In genomic region chr1:52404975-52405338, GRCh38 we compare ENCODE assay signal across 7 cellular contexts. TPM values are rescaled to one million over a fixed set of nuclear protein-coding genes. Genes with fewer than 3 reads are reported as not detected.
DNase-seq lines count a peak whose midpoint lies in the region; ATAC-seq and TF ChIP-seq lines count a peak whose summit lies in the region.

No MANE protein-coding gene starts in this region.

- H3K9ac ChIP-seq in iPS-18a (ENCODE audit: low read length), result peak overlapping the region; percentile 98

- no peak for TF ChIP-seq CTCF in HL-60 (IDR thresholded peaks at IDR 0.05; ENCODE audit: insufficient read depth, low read length)

- H3K36me3 Mint-ChIP-seq in activated naive CD4-positive, alpha-beta T cell treated with anti-CD3 and anti-CD28 coated beads, Interleukin-2, amount 50 U/mL, for 72 hours, result peaks cover 60% of the 10 kb centered on the region in 2 donors

- no peaks in the 10 kb centered on the region for H3K27me3 Mint-ChIP-seq in stimulated activated naive CD8-positive, alpha-beta T cell treated with anti-CD3 and anti-CD28 coated beads, Interleukin-15, amount 100 ng/mL, for 72 hours

- peak overlapping the region; percentile 90 to 100 for H3K27ac Mint-ChIP-seq in activated naive CD4-positive, alpha-beta T cell treated with anti-CD3 and anti-CD28 coated beads, Interleukin-2, amount 50 U/mL, for 72 hours
- H3K27ac Mint-ChIP-seq in stimulated activated naive CD8-positive, alpha-beta T cell treated with anti-CD3 and anti-CD28 coated beads, Interleukin-15, amount 100 ng/mL, for 72 hours, result peak overlapping the region; percentile 98 to 99

- no peak for ATAC-seq in activated naive CD4-positive, alpha-beta T cell treated with anti-CD3 and anti-CD28 coated beads, Interleukin-2, amount 50 U/mL, for 72 hours
- ATAC-seq in stimulated activated naive CD8-positive, alpha-beta T cell treated with anti-CD3 and anti-CD28 coated beads, Interleukin-15, amount 100 ng/mL, for 72 hours, result no peak
- ATAC-seq in GM21786 (IDR thresholded peaks at IDR 0.05; ENCODE audit: unreplicated experiment) (no peak), HG03457 (IDR thresholded peaks at IDR 0.05; ENCODE audit: unreplicated experiment) (no peak), HG02642 (IDR thresholded peaks at IDR 0.05; ENCODE audit: poor library complexity, unreplicated experiment) (no peak)

- peak overlapping the region; percentile 88 for H3K4me3 ChIP-seq in HL-60 (replicated peaks; ENCODE audit: insufficient read depth, low read length)
- peak overlapping the region; percentile 96 for H3K4me3 ChIP-seq in iPS-18a (ENCODE audit: low read length)

- peaks cover 58% of the 10 kb centered on the region for H3K4me1 Mint-ChIP-seq in stimulated activated naive CD8-positive, alpha-beta T cell treated with anti-CD3 and anti-CD28 coated beads, Interleukin-15, amount 100 ng/mL, for 72 hours

- H3K4me3 Mint-ChIP-seq in stimulated activated naive CD8-positive, alpha-beta T cell treated with anti-CD3 and anti-CD28 coated beads, Interleukin-15, amount 100 ng/mL, for 72 hours, result peak overlapping the region; percentile 99

- peaks cover 50% of the 10 kb centered on the region for H3K36me3 ChIP-seq in iPS-18a (ENCODE audit: control insufficient read depth, low read depth, low read length)

- no peak for DNase-seq in HL-60 (ENCODE audit: low read depth in 1 of 2, low spot score in 1 of 2)
- no peak for DNase-seq in activated naive CD4-positive, alpha-beta T cell treated with anti-CD3 and anti-CD28 coated beads, Interleukin-2, amount 50 U/mL, for 72 hours (ENCODE audit: low spot score in 2 of 2)
- no peak for DNase-seq in stimulated activated naive CD8-positive, alpha-beta T cell treated with anti-CD3 and anti-CD28 coated beads, Interleukin-15, amount 100 ng/mL, for 72 hours

- no peaks in the 10 kb centered on the region for H3K9me3 Mint-ChIP-seq in activated naive CD4-positive, alpha-beta T cell treated with anti-CD3 and anti-CD28 coated beads, Interleukin-2, amount 50 U/mL, for 72 hours
- H3K9me3 Mint-ChIP-seq in stimulated activated naive CD8-positive, alpha-beta T cell treated with anti-CD3 and anti-CD28 coated beads, Interleukin-15, amount 100 ng/mL, for 72 hours, result no peaks in the 10 kb centered on the region

- H3K27me3 ChIP-seq in HL-60 (ENCODE audit: insufficient read depth, poor library complexity, severe bottlenecking) (no peaks in the 10 kb centered on the region), iPS-18a (ENCODE audit: control insufficient read depth, insufficient read depth, low read length) (no peaks in the 10 kb centered on the region)

- H3K27ac ChIP-seq in HL-60 (replicated peaks) (peak overlapping the region; percentile 94), iPS-18a (ENCODE audit: low read length) (peak overlapping the region; percentile 95)

- H3K9me3 ChIP-seq in iPS-18a (ENCODE audit: control insufficient read depth, low read depth, low read length), result no peaks in the 10 kb centered on the region

- H3K4me1 ChIP-seq in iPS-18a (ENCODE audit: control insufficient read depth, low read depth, low read length), result peaks cover 9% of the 10 kb centered on the region

RNA-seq across cellular contexts. Expression of gene PRPF38A, which starts 0.6 kb away (rescaled TPM):
- 100 to 1,000 TPM in 1 of 2 donors, 10 to 100 TPM in 1; 97.5 to 104 TPM for total RNA-seq in activated naive CD4-positive, alpha-beta T cell treated with anti-CD3 and anti-CD28 coated beads, Interleukin-2, amount 50 U/mL, for 72 hours

RNA-seq across cellular contexts. Expression of gene ORC1, which starts 0.7 kb away (rescaled TPM):
- total RNA-seq in activated naive CD4-positive, alpha-beta T cell treated with anti-CD3 and anti-CD28 coated beads, Interleukin-2, amount 50 U/mL, for 72 hours, result 10 to 100 TPM; 42.4 to 56.5 TPM

RNA-seq across cellular contexts. Expression of gene CC2D1B, which starts 39.0 kb away (rescaled TPM):
- total RNA-seq in activated naive CD4-positive, alpha-beta T cell treated with anti-CD3 and anti-CD28 coated beads, Interleukin-2, amount 50 U/mL, for 72 hours, result 10 to 100 TPM; 25.9 to 30.2 TPM
